8 cellular contexts compared by ENCODE assay signal in genomic region chr14:94080606-94081385, GRCh38. TPM values are rescaled to one million over a fixed set of nuclear protein-coding genes. Genes with fewer than 3 reads are reported as not detected.
DNase-seq lines count a peak whose midpoint lies in the region; ATAC-seq and TF ChIP-seq lines count a peak whose summit lies in the region.

TSS of gene DDX24 (minus strand) at chr14:94081202. CDS start at chr14:94079742, 1,460 bp downstream.
TSS of gene IFI27L1 (plus strand) at chr14:94081310. CDS start at chr14:94096938, 15,628 bp downstream.

- CTCF ChIA-PET in SK-N-SH (lab: Yijun Ruan, JAX) = interaction anchor here (1.0 to 2.6 kb wide), 4 partner anchors 16 to 56 kb away, joined by 3 to 14 read pairs (median 4); partner anchors contain the start of gene IFI27L2

- H3K9me3 ChIP-seq in SK-N-SH = peaks cover under 1% of the 10 kb centered on the region; the same call in 1 of the 2 replicates

- 2% methylated on average over 28 of the region's 79 CpGs for WGBS in SK-N-SH (ENCODE audit: low lambda C conversion rate)

- peaks cover 30% of the 10 kb centered on the region for H4K20me1 ChIP-seq in SK-N-SH (ENCODE audit: insufficient read depth)

- TF ChIP-seq RAD21 in SK-N-SH (IDR thresholded peaks at IDR 0.05; ENCODE audit: low read length) = no peak

- TF ChIP-seq EP300 in SK-N-SH (IDR thresholded peaks at IDR 0.05; ENCODE audit: borderline replicate concordance in 1 of 2, low read depth in 1 of 2, low read length in 1 of 2) = no peak

- ATAC-seq in HG02571 (IDR thresholded peaks at IDR 0.05; ENCODE audit: unreplicated experiment) = peak; percentile 99

- no peaks in the 10 kb centered on the region for H3K27me3 Mint-ChIP-seq in activated naive CD4-positive, alpha-beta T cell treated with anti-CD3 and anti-CD28 coated beads, Interleukin-2, amount 50 U/mL, for 24 hours

- H3K79me2 ChIP-seq in SK-N-SH (ENCODE audit: insufficient read depth) = peaks cover 67% of the 10 kb centered on the region

- H3K4me3 ChIP-seq in SK-N-SH (ENCODE audit: low read depth in 2 of 2, low read length in 1 of 2) = peak within 1 kb of the TSS; percentile 96 to 99

- peaks cover 56% of the 10 kb centered on the region for H3K4me1 Mint-ChIP-seq in activated naive CD4-positive, alpha-beta T cell treated with anti-CD3 and anti-CD28 coated beads, Interleukin-2, amount 50 U/mL, for 24 hours

- peak within 1 kb of the TSS; percentile 100 for H3K4me3 Mint-ChIP-seq in activated naive CD4-positive, alpha-beta T cell treated with anti-CD3 and anti-CD28 coated beads, Interleukin-2, amount 50 U/mL, for 24 hours

- H3K27ac ChIP-seq in SK-N-SH (ENCODE audit: low read depth in 2 of 2, low read length in 1 of 2) (peak within 1 kb of the TSS; percentile 81 to 85), temporal lobe (ENCODE audit: low read depth, low read length) (peak within 1 kb of the TSS; percentile 77)

- no peaks in the 10 kb centered on the region for H3K9me2 ChIP-seq in SK-N-SH

- H3F3A ChIP-seq in SK-N-SH (replicated peaks; ENCODE audit: insufficient read depth) = no peaks in the 10 kb centered on the region

- no peaks in the 10 kb centered on the region for H3K27me3 ChIP-seq in SK-N-SH (ENCODE audit: insufficient read depth)

- peak within 1 kb of the TSS; percentile 83 for H3K9ac ChIP-seq in SK-N-SH

- H3K4me1 ChIP-seq in SK-N-SH (ENCODE audit: control insufficient read depth in 1 of 2, insufficient read depth in 2 of 2, low read depth in 1 of 2, low read length in 1 of 2) = peaks cover 12 to 30% of the 10 kb centered on the region in 2 experiments; a peak in 3 of 4 replicates

- H3K36me3 ChIP-seq in SK-N-SH (replicated peaks in 1 of 2; ENCODE audit: control insufficient read depth in 1 of 2, insufficient read depth in 2 of 2, low read length in 1 of 2) = peaks cover 26 to 27% of the 10 kb centered on the region in 2 experiments

- no peak for TF ChIP-seq CTCF in SK-N-SH (IDR thresholded peaks at IDR 0.05)

- H3K4me2 ChIP-seq in SK-N-SH = peak within 1 kb of the TSS; percentile 94

- DNase-seq in GM04504 (ENCODE audit: low read depth) = peak; percentile 82
- peak; percentile 87 for DNase-seq in NCI-H1048 (lab: John Stamatoyannopoulos, UW)
- peak; percentile 97 for DNase-seq in SK-N-SH
- DNase-seq in globus pallidus (ENCODE audit: low spot score) = peak; percentile 94
- peak; percentile 94 for DNase-seq in occipital lobe (lab: John Stamatoyannopoulos, UW)

- peaks cover 25% of the 10 kb centered on the region for H3K36me3 Mint-ChIP-seq in activated naive CD4-positive, alpha-beta T cell treated with anti-CD3 and anti-CD28 coated beads, Interleukin-2, amount 50 U/mL, for 24 hours

- H3K9me3 Mint-ChIP-seq in activated naive CD4-positive, alpha-beta T cell treated with anti-CD3 and anti-CD28 coated beads, Interleukin-2, amount 50 U/mL, for 24 hours = no peaks in the 10 kb centered on the region

- peak within 1 kb of the TSS; percentile 100 for H3K27ac Mint-ChIP-seq in activated naive CD4-positive, alpha-beta T cell treated with anti-CD3 and anti-CD28 coated beads, Interleukin-2, amount 50 U/mL, for 24 hours

- peak within 1 kb of the TSS; percentile 98 for H2AFZ ChIP-seq in SK-N-SH (ENCODE audit: low read depth)

- POLR2A ChIA-PET in SK-N-SH (lab: Yijun Ruan, JAX) = interaction anchor here (1.1 kb wide), 1 partner anchor 35 kb away, joined by 4 read pairs; no protein-coding TSS in a partner anchor

TF ChIP-seq in SK-N-SH, 30 proteins besides CTCF, POLR2A, EP300 and RAD21:
- TF ChIP-seq RXRA (IDR thresholded peaks at IDR 0.05; ENCODE audit: borderline replicate concordance, low read depth) (no peak), GATA2 (CRISPR knock-in tag; IDR thresholded peaks at IDR 0.05) (no peak), JUND (IDR thresholded peaks at IDR 0.05) (no peak), POLR2AphosphoS5 (IDR thresholded peaks at IDR 0.05; ENCODE audit: low read depth, low read length) (peak; percentile 85; the same call in 1 of the 2 replicates), ELF1 (IDR thresholded peaks at IDR 0.05) (peak; percentile 38; the same call in 1 of the 2 replicates), GABPA (IDR thresholded peaks at IDR 0.05; ENCODE audit: low read depth) (peak; percentile 90), CHD2 (IDR thresholded peaks at IDR 0.05; ENCODE audit: low read length, partially characterized antibody) (peak; percentile 65), MXI1 (IDR thresholded peaks at IDR 0.05; ENCODE audit: low read depth, low read length) (peak; percentile 88), MAX (IDR thresholded peaks at IDR 0.05; ENCODE audit: low read depth) (peak; percentile 72), YY1 (IDR thresholded peaks at IDR 0.05; ENCODE audit: low read depth) (peak; percentile 52; the same call in 1 of the 2 replicates), TAF1 (IDR thresholded peaks at IDR 0.05; ENCODE audit: borderline replicate concordance, low read depth, low read length) (peak; percentile 85), TCF12 (IDR thresholded peaks at IDR 0.05) (no peak), SIN3A (IDR thresholded peaks at IDR 0.05; ENCODE audit: borderline replicate concordance, low read depth, low read length) (0 out of 2 replicates have a peak, but pooled peaks have one; percentile 52), SMC3 (IDR thresholded peaks at IDR 0.05; ENCODE audit: low read depth, low read length) (0 out of 2 replicates have a peak, but pooled peaks have one; percentile 2)

RNA-seq across cellular contexts. Expression of gene DDX24, which starts in this region (rescaled TPM):
- 108 and 148 TPM in 2 replicates for polyA plus RNA-seq in SK-N-SH (2012; rRNA removed)
- 109 and 110 TPM in 2 replicates for polyA plus RNA-seq in SK-N-SH (2012; cell fraction: cytosol; rRNA removed)
- polyA plus RNA-seq in SK-N-SH (2012; cell fraction: nucleus; rRNA removed) = 208 and 215 TPM in 2 replicates
- total RNA-seq in occipital lobe (110 TPM), temporal lobe (110 TPM)

RNA-seq across cellular contexts. Expression of gene IFI27L1, which starts in this region (rescaled TPM):
- 35.3 and 41.1 TPM in 2 replicates for polyA plus RNA-seq in SK-N-SH (2012; rRNA removed)
- 31.2 and 32.9 TPM in 2 replicates for polyA plus RNA-seq in SK-N-SH (2012; cell fraction: cytosol; rRNA removed)
- 31.6 and 36.7 TPM in 2 replicates for polyA plus RNA-seq in SK-N-SH (2012; cell fraction: nucleus; rRNA removed)
- total RNA-seq in occipital lobe = 5.0 TPM
- 5.2 TPM for total RNA-seq in temporal lobe

Comparison
In these comparisons a context has a peak if more than half of its experiments do, and no peak if none do; other contexts are left out.
1. Peak in every context shown above with its lines: DNase-seq, ATAC-seq, H3K4me3 ChIP-seq and H3K27ac ChIP-seq.